ENCODE assay signal across 19 cellular contexts in genomic region chr4:77010841-77011354, GRCh38.
DNase-seq lines count a peak whose midpoint lies in the region; ATAC-seq and TF ChIP-seq lines count a peak whose summit lies in the region.
"Had no signal": no experiment of that assay in that cellular context is flagged by ENCODE, and none has a peak within 500 bp of the region (broad histone marks: within the 10 kb centered on the region; RNA-seq: fewer than 3 reads in every experiment).

No MANE protein-coding gene starts in this region.

- peak overlapping the region; percentile 90 for H3K27ac Mint-ChIP-seq in chondrocyte (ENCODE audit: unreplicated experiment)
- H3K27ac Mint-ChIP-seq in CD4-positive, alpha-beta T cell: no peak overlapping the region
- H3K27ac Mint-ChIP-seq: activated CD4-positive, alpha-beta T cell treated with anti-CD3 and anti-CD28 coated beads for 36 hours; B cell; stimulated activated memory B cell treated with anti-CD40 and anti-IgM and Interleukin-4, amounts not matched to agents 10 μg/mL and 1 μg/mL and 100 μg/mL, for 72 hours had no signal

- TF ChIP-seq CTCF in AG10803 (conservative IDR thresholded peaks at IDR 0.05; ENCODE audit: low read length) (no peak), chondrocyte (IDR thresholded peaks at IDR 0.05) (no peak)
- no peak for TF ChIP-seq CTCF in CD4-positive, alpha-beta T cell (IDR thresholded peaks at IDR 0.05)

- peaks cover 69% of the 10 kb centered on the region for H3K36me3 Mint-ChIP-seq in chondrocyte (ENCODE audit: low read depth)
- peaks cover 7% of the 10 kb centered on the region for H3K36me3 Mint-ChIP-seq in CD4-positive, alpha-beta T cell (ENCODE audit: low read depth)

- H3K4me3 ChIP-seq in AG10803 (ENCODE audit: low read length): no peak overlapping the region

- no peak overlapping the region for H3K4me3 Mint-ChIP-seq in chondrocyte (ENCODE audit: unreplicated experiment)
- no peak overlapping the region for H3K4me3 Mint-ChIP-seq in CD4-positive, alpha-beta T cell
- H3K4me3 Mint-ChIP-seq: activated CD4-positive, alpha-beta T cell treated with anti-CD3 and anti-CD28 coated beads for 36 hours; B cell; stimulated activated memory B cell treated with anti-CD40 and anti-IgM and Interleukin-4, amounts not matched to agents 10 μg/mL and 1 μg/mL and 100 μg/mL, for 72 hours had no signal

- CTCF ChIA-PET in CD4-positive, alpha-beta T cell (lab: Charles Lee): no interaction called here

- H3K27me3 ChIP-seq in CD4-positive, alpha-beta T cell (ENCODE audit: control insufficient read depth, insufficient read depth, low read length): no peaks in the 10 kb centered on the region

- H3K9me3 Mint-ChIP-seq in chondrocyte (ENCODE audit: low read depth): no peaks in the 10 kb centered on the region
- no peaks in the 10 kb centered on the region for H3K9me3 Mint-ChIP-seq in CD4-positive, alpha-beta T cell
- H3K9me3 Mint-ChIP-seq: stimulated activated memory B cell treated with anti-CD40 and anti-IgM and Interleukin-4, amounts not matched to agents 10 μg/mL and 1 μg/mL and 100 μg/mL, for 72 hours had no signal

- intact Hi-C loops in CD4-positive, alpha-beta T cell (cut with DNase I, micrococcal nuclease): no loop called here

- ATAC-seq in CD4-positive, alpha-beta T cell (ENCODE audit: poor library complexity): no peak
- ATAC-seq in HG03097 (IDR thresholded peaks at IDR 0.05; ENCODE audit: low FRiP score, unreplicated experiment): no peak
- ATAC-seq: activated CD4-positive, alpha-beta T cell treated with anti-CD3 and anti-CD28 coated beads for 36 hours; stimulated activated memory B cell treated with anti-CD40 and anti-IgM and Interleukin-4, amounts not matched to agents 10 μg/mL and 1 μg/mL and 100 μg/mL, for 72 hours had no signal

- H3K9me3 ChIP-seq in CD4-positive, alpha-beta T cell (ENCODE audit: control insufficient read depth, low read length): no peaks in the 10 kb centered on the region

- no peak overlapping the region for H3K27ac ChIP-seq in CD4-positive, alpha-beta T cell (ENCODE audit: low read depth, low read length)

- POLR2A ChIA-PET in CD4-positive, alpha-beta T cell (lab: Charles Lee): no interaction called here

- peaks cover 88% of the 10 kb centered on the region for H3K4me1 Mint-ChIP-seq in chondrocyte (ENCODE audit: low read depth)
- H3K4me1 Mint-ChIP-seq in CD4-positive, alpha-beta T cell (ENCODE audit: low read depth): peaks cover 94% of the 10 kb centered on the region

- peak; percentile 91 for DNase-seq in AG10803 (ENCODE audit: low read depth)
- peak; percentile 4 for DNase-seq in LoVo (ENCODE audit: low spot score)
- DNase-seq in chondrocyte (ENCODE audit: low spot score): no peak
- peak; percentile 44 for DNase-seq in myocyte (ENCODE audit: low read depth)
- no peak for DNase-seq in CD4-positive, alpha-beta T cell
- no peak for DNase-seq in NCI-H1105 (lab: John Stamatoyannopoulos, UW)
- DNase-seq in dedifferentiated amniotic fluid mesenchymal stem cell (ENCODE audit: extremely low spot score): no peak
- DNase-seq: activated CD4-positive, alpha-beta T cell treated with anti-CD3 and anti-CD28 coated beads for 36 hours; central memory CD4-positive, alpha-beta T cell; DND-41; erythroblast; GOT3; NCI-H1092; NCI-H345; stimulated activated CD4-positive, alpha-beta T cell treated with anti-CD3 and anti-CD28 coated beads, Interleukin-2, amount 100 ng/mL, for 48 hours; T-helper 1 cell had no signal

- H3K27me3 Mint-ChIP-seq in chondrocyte (ENCODE audit: low read depth): no peaks in the 10 kb centered on the region
- no peaks in the 10 kb centered on the region for H3K27me3 Mint-ChIP-seq in CD4-positive, alpha-beta T cell
- H3K27me3 Mint-ChIP-seq: B cell; stimulated activated memory B cell treated with anti-CD40 and anti-IgM and Interleukin-4, amounts not matched to agents 10 μg/mL and 1 μg/mL and 100 μg/mL, for 72 hours had no signal

Comparison
In these comparisons a context has a peak if more than half of its experiments do, and no peak if none do; other contexts are left out.
1. DNase-seq: peak in AG10803 (single experiment), LoVo (single experiment) and myocyte (single experiment); none in chondrocyte (single experiment), CD4-positive, alpha-beta T cell (0 of 10), NCI-H1105 (single experiment) and dedifferentiated amniotic fluid mesenchymal stem cell (single experiment).